15 cellular contexts compared by ENCODE assay signal in genomic region chr12:46261658-46262057, GRCh38. TPM values are rescaled to one million over a fixed set of nuclear protein-coding genes. Genes with fewer than 3 reads are reported as not detected.
DNase-seq lines count a peak whose midpoint lies in the region; ATAC-seq, FAIRE-seq and TF ChIP-seq lines count a peak whose summit lies in the region.
"Had no signal": no experiment of that assay in that cellular context is flagged by ENCODE, and none has a peak within 500 bp of the region (broad histone marks: within the 10 kb centered on the region; RNA-seq: fewer than 3 reads in every experiment).

No MANE protein-coding gene starts in this region.

- no peak for TF ChIP-seq EP300 in A549 (IDR thresholded peaks at IDR 0.05)

- peaks cover 42% of the 10 kb centered on the region for H3K36me3 Mint-ChIP-seq in activated naive CD8-positive, alpha-beta T cell treated with anti-CD3 and anti-CD28 coated beads, Interleukin-2, amount 50 U/mL, for 24 hours (ENCODE audit: low read depth)
- peaks cover 0 to 20% (median 16%) of the 10 kb centered on the region in 5 donors for H3K36me3 Mint-ChIP-seq in naive thymus-derived CD4-positive, alpha-beta T cell

- no peak for TF ChIP-seq CTCF in A549 (IDR thresholded peaks at IDR 0.05)

- H3K27me3 ChIP-seq in naive thymus-derived CD4-positive, alpha-beta T cell (ENCODE audit: control insufficient read depth in 2 of 2, insufficient read depth in 2 of 2, low read length in 2 of 2) = no peaks in the 10 kb centered on the region
- H3K27me3 ChIP-seq: body of pancreas, upper lobe of left lung had no signal

- peaks cover 75% of the 10 kb centered on the region for H3K4me1 ChIP-seq in A549
- H3K4me1 ChIP-seq in naive thymus-derived CD4-positive, alpha-beta T cell (ENCODE audit: control insufficient read depth in 2 of 2, insufficient read depth in 2 of 2, low read length in 2 of 2) = peaks cover 84 to 87% of the 10 kb centered on the region in 2 donors

- 69% methylated on average over 2 of the region's 2 CpGs for WGBS in A549 (ENCODE audit: missing lambda C conversion rate)

- H3K4me2 ChIP-seq in A549 = peak overlapping the region; percentile 47

- H3K9me3 Mint-ChIP-seq in activated naive CD8-positive, alpha-beta T cell treated with anti-CD3 and anti-CD28 coated beads, Interleukin-2, amount 50 U/mL, for 24 hours = no peaks in the 10 kb centered on the region
- no peaks in the 10 kb centered on the region for H3K9me3 Mint-ChIP-seq in naive thymus-derived CD4-positive, alpha-beta T cell
- H3K9me3 Mint-ChIP-seq: activated T-helper 17 cell treated with anti-CD3 and anti-CD28 coated beads, Interleukin-2, amount 50 U/mL, for 72 hours had no signal

- no peaks in the 10 kb centered on the region for H3K27me3 Mint-ChIP-seq in activated naive CD8-positive, alpha-beta T cell treated with anti-CD3 and anti-CD28 coated beads, Interleukin-2, amount 50 U/mL, for 24 hours
- H3K27me3 Mint-ChIP-seq in naive thymus-derived CD4-positive, alpha-beta T cell = no peaks in the 10 kb centered on the region
- H3K27me3 Mint-ChIP-seq: activated T-helper 17 cell treated with anti-CD3 and anti-CD28 coated beads, Interleukin-2, amount 50 U/mL, for 72 hours had no signal

- no peak overlapping the region for H3K27ac ChIP-seq in A549
- H3K27ac ChIP-seq in naive thymus-derived CD4-positive, alpha-beta T cell (ENCODE audit: low read depth, low read length) = peak overlapping the region; percentile 32
- H3K27ac ChIP-seq: upper lobe of left lung had no signal

- no peak for DNase-seq in A549 (ENCODE audit: low read depth in 1 of 2, low spot score in 1 of 2)
- DNase-seq in EL = peak; percentile 37
- DNase-seq in activated naive CD8-positive, alpha-beta T cell treated with anti-CD3 and anti-CD28 coated beads, Interleukin-2, amount 50 U/mL, for 24 hours = no peak
- no peak for DNase-seq in naive thymus-derived CD4-positive, alpha-beta T cell
- DNase-seq in activated CD4-positive, CD25-positive, alpha-beta regulatory T cell (lab: John Stamatoyannopoulos, UW) = no peak
- DNase-seq: body of pancreas, NCI-H1694, NCI-H510A treated with DMSO at 0.1 percent for 48 hours, psoas muscle, T1000, upper lobe of left lung had no signal

- ATAC-seq in A549 (no peak), HG03521 (IDR thresholded peaks at IDR 0.05; ENCODE audit: unreplicated experiment) (no peak), HG02852 (IDR thresholded peaks at IDR 0.05; ENCODE audit: unreplicated experiment) (no peak), HG02885 (IDR thresholded peaks at IDR 0.05; ENCODE audit: poor library complexity, unreplicated experiment) (no peak)
- ATAC-seq in activated naive CD8-positive, alpha-beta T cell treated with anti-CD3 and anti-CD28 coated beads, Interleukin-2, amount 50 U/mL, for 24 hours = no peak
- no peak for ATAC-seq in naive thymus-derived CD4-positive, alpha-beta T cell
- ATAC-seq: activated T-helper 17 cell treated with anti-CD3 and anti-CD28 coated beads, Interleukin-2, amount 50 U/mL, for 72 hours; body of pancreas; psoas muscle had no signal

- H3K9me3 ChIP-seq in A549 = no peaks in the 10 kb centered on the region
- H3K9me3 ChIP-seq in naive thymus-derived CD4-positive, alpha-beta T cell (ENCODE audit: control insufficient read depth in 2 of 3, low read length in 3 of 3) = no peaks in the 10 kb centered on the region
- H3K9me3 ChIP-seq: body of pancreas, psoas muscle, upper lobe of left lung had no signal

- peaks cover 40% of the 10 kb centered on the region for H3K4me1 Mint-ChIP-seq in activated naive CD8-positive, alpha-beta T cell treated with anti-CD3 and anti-CD28 coated beads, Interleukin-2, amount 50 U/mL, for 24 hours
- H3K4me1 Mint-ChIP-seq in naive thymus-derived CD4-positive, alpha-beta T cell = peaks cover 0 to 29% (median 25%) of the 10 kb centered on the region in 7 donors

- TF ChIP-seq POLR2A in A549 (IDR thresholded peaks at IDR 0.05; ENCODE audit: low read length) = no peak

- no peak for FAIRE-seq in A549 (lab: Jason Lieb, UNC)

- H3K27ac Mint-ChIP-seq in activated naive CD8-positive, alpha-beta T cell treated with anti-CD3 and anti-CD28 coated beads, Interleukin-2, amount 50 U/mL, for 24 hours = no peak overlapping the region
- peak overlapping the region in 4 of 9 donors; percentile 9 to 58 (median 48) for H3K27ac Mint-ChIP-seq in naive thymus-derived CD4-positive, alpha-beta T cell
- H3K27ac Mint-ChIP-seq: activated T-helper 17 cell treated with anti-CD3 and anti-CD28 coated beads, Interleukin-2, amount 50 U/mL, for 72 hours had no signal

- no peak overlapping the region for H3K4me3 ChIP-seq in A549
- no peak overlapping the region for H3K4me3 ChIP-seq in naive thymus-derived CD4-positive, alpha-beta T cell (ENCODE audit: low read length)
- H3K4me3 ChIP-seq: body of pancreas, psoas muscle, upper lobe of left lung had no signal

- CTCF ChIA-PET in A549 (lab: Yijun Ruan, JAX) = interaction anchor here (0.8 kb wide), 1 partner anchor 54 kb away, joined by 4 read pairs; no protein-coding TSS in a partner anchor
- CTCF ChIA-PET in naive thymus-derived CD4-positive, alpha-beta T cell (lab: Charles Lee) = no interaction called here

- intact Hi-C loops in naive thymus-derived CD4-positive, alpha-beta T cell (cut with micrococcal nuclease) = loop anchor here in 1 of 2 donors (10.0 kb wide), 2 partner anchors 107 to 1047 kb away; partner anchors contain the start of gene ANO6

- TF ChIP-seq RAD21 in A549 (conservative IDR thresholded peaks at IDR 0.05 in 1 of 2, IDR thresholded peaks at IDR 0.05 in 1 of 2) = no peak

- POLR2A ChIA-PET in A549 (lab: Yijun Ruan, JAX) = no interaction called here
- POLR2A ChIA-PET in naive thymus-derived CD4-positive, alpha-beta T cell (lab: Charles Lee) = interaction anchor here (0.9 to 6.0 kb wide), 4 partner anchors 7 to 47 kb away, joined by 4 to 30 read pairs (median 16); partner anchors contain the start of gene SLC38A1

- peak overlapping the region; percentile 7 for H3K4me3 Mint-ChIP-seq in activated naive CD8-positive, alpha-beta T cell treated with anti-CD3 and anti-CD28 coated beads, Interleukin-2, amount 50 U/mL, for 24 hours
- H3K4me3 Mint-ChIP-seq in naive thymus-derived CD4-positive, alpha-beta T cell = peak overlapping the region in 3 of 10 donors; percentile 12 to 59 (median 17)
- H3K4me3 Mint-ChIP-seq: activated T-helper 17 cell treated with anti-CD3 and anti-CD28 coated beads, Interleukin-2, amount 50 U/mL, for 72 hours had no signal

- H3K36me3 ChIP-seq in naive thymus-derived CD4-positive, alpha-beta T cell (ENCODE audit: control insufficient read depth in 2 of 3, insufficient read depth in 3 of 3, low read length in 3 of 3) = peaks cover 0 to 8% (median 6%) of the 10 kb centered on the region in 3 experiments
- H3K36me3 ChIP-seq: upper lobe of left lung had no signal

TF ChIP-seq in A549, 52 proteins besides CTCF, POLR2A, EP300 and RAD21:
- TF ChIP-seq E2F6 (IDR thresholded peaks at IDR 0.05; ENCODE audit: borderline replicate concordance, low read depth) (no peak), CHD4 (IDR thresholded peaks at IDR 0.05; ENCODE audit: borderline replicate concordance) (no peak), REST (IDR thresholded peaks at IDR 0.05) (no peak), USF2 (IDR thresholded peaks at IDR 0.05) (no peak), SREBF2 (IDR thresholded peaks at IDR 0.05) (no peak)

RNA-seq across cellular contexts. Expression of gene SLC38A1, which starts 7.2 kb away (rescaled TPM):
- polyA plus RNA-seq in A549 (2011; rRNA removed) (183 and 231 TPM in 2 replicates), A549 (2017; fragmentation: RNase III; extraction: RNeasy Plus Mini Kit Qiagen cat#74134 plus additional on column Dnase treatment) (61.6 to 63.9 TPM (median 62.7 TPM) in 3 replicates)
- polyA plus RNA-seq in A549 (2012; cell fraction: cytosol; rRNA removed) = 20.7 and 22.8 TPM in 2 replicates
- 14.9 and 21.2 TPM in 2 replicates for polyA plus RNA-seq in A549 (2012; cell fraction: nucleus; rRNA removed)
- polyA minus RNA-seq in A549 (2011; rRNA and poly(A)+ RNA removed) = 193 and 209 TPM in 2 replicates
- 100 to 1,000 TPM; 172 to 283 (median 249) TPM for total RNA-seq in naive thymus-derived CD4-positive, alpha-beta T cell
- 100 to 1,000 TPM; 235 to 263 TPM for polyA plus RNA-seq in naive thymus-derived CD4-positive, alpha-beta T cell
